Comparison of ENCODE assay signal across 9 cellular contexts in genomic region chr18:74499633-74500032, GRCh38. TPM values are rescaled to one million over a fixed set of nuclear protein-coding genes. Genes with fewer than 3 reads are reported as not detected.
DNase-seq lines count a peak whose midpoint lies in the region; ATAC-seq and TF ChIP-seq lines count a peak whose summit lies in the region.
"Had no signal": no experiment of that assay in that cellular context is flagged by ENCODE, and none has a peak within 500 bp of the region (broad histone marks: within the 10 kb centered on the region; RNA-seq: fewer than 3 reads in every experiment).

No MANE protein-coding gene starts in this region.

- peaks cover 21% of the 10 kb centered on the region for H3K79me2 ChIP-seq in neural cell (replicated peaks; ENCODE audit: insufficient read depth, low read length)

- H3K27me3 ChIP-seq in esophagus squamous epithelium (no peaks in the 10 kb centered on the region), neural cell (ENCODE audit: insufficient read depth, low read depth, low read length) (no peaks in the 10 kb centered on the region)

- peak; percentile 93 for DNase-seq in LNCaP clone FGC (ENCODE audit: low read depth)
- peak; percentile 36 for DNase-seq in activated CD8-positive, alpha-beta memory T cell treated with anti-CD3 and anti-CD28 coated beads, Interleukin-2, amount 50 U/mL, for 4 hours
- peak; percentile 27 for DNase-seq in esophagus squamous epithelium (lab: John Stamatoyannopoulos, UW)
- DNase-seq in dedifferentiated amniotic fluid mesenchymal stem cell (ENCODE audit: extremely low spot score) = no peak
- DNase-seq in DMS79 (lab: John Stamatoyannopoulos, UW) = no peak

- peak overlapping the region; percentile 89 to 98 (median 97) for H3K27ac ChIP-seq in esophagus squamous epithelium
- no peak overlapping the region for H3K27ac ChIP-seq in neural cell (ENCODE audit: low read length)
- H3K27ac ChIP-seq: SK-N-MC had no signal

- intact Hi-C loops in esophagus squamous epithelium (cut with DNase I) = no loop called here

- no peak for TF ChIP-seq EP300 in neural cell (conservative IDR thresholded peaks at IDR 0.05; ENCODE audit: poor library complexity, severe bottlenecking)

- H3K4me2 ChIP-seq in neural cell (ENCODE audit: low read length) = no peak overlapping the region

- no peaks in the 10 kb centered on the region for H3F3A ChIP-seq in neural cell (ENCODE audit: insufficient read depth, low read length, poor library complexity, severe bottlenecking)

- 13 to 28% methylated on average over 9 of the region's 9 CpGs for WGBS in esophagus squamous epithelium, 2 donors

- no peak for TF ChIP-seq CTCF in LNCaP clone FGC (IDR thresholded peaks at IDR 0.05; ENCODE audit: control insufficient read depth, extremely low read depth, insufficient read depth)
- TF ChIP-seq CTCF in esophagus squamous epithelium (IDR thresholded peaks at IDR 0.05) = no peak
- no peak for TF ChIP-seq CTCF in neural cell (IDR thresholded peaks at IDR 0.05; ENCODE audit: poor library complexity, severe bottlenecking)

- H2AFZ ChIP-seq in neural cell (ENCODE audit: low read depth, low read length) = no peak overlapping the region

- 0 out of 2 replicates have a peak overlapping the region, but pooled peaks have one; percentile 13 for H3K9ac ChIP-seq in ES-I3 (ENCODE audit: low read depth, low read length)
- no peak overlapping the region for H3K9ac ChIP-seq in neural cell (ENCODE audit: low read length)

- H4K20me1 ChIP-seq in neural cell (ENCODE audit: insufficient read depth) = no peaks in the 10 kb centered on the region

- ATAC-seq in GM21737 (IDR thresholded peaks at IDR 0.05; ENCODE audit: unreplicated experiment) = peak; percentile 29

- peak in 1 of 4 donors; percentile 23 for TF ChIP-seq POLR2A in esophagus squamous epithelium (IDR thresholded peaks at IDR 0.05)

- no peak for TF ChIP-seq RAD21 in neural cell (conservative IDR thresholded peaks at IDR 0.05)

- H3K4me3 ChIP-seq in LNCaP clone FGC (ENCODE audit: low read depth, low read length) = peak overlapping the region; percentile 56
- H3K4me3 ChIP-seq in esophagus squamous epithelium = peak overlapping the region; percentile 14 to 61 (median 29)
- H3K4me3 ChIP-seq in neural cell (ENCODE audit: low read length) = peak overlapping the region; percentile 13
- H3K4me3 ChIP-seq: SK-N-MC had no signal

- no peaks in the 10 kb centered on the region for H3K9me2 ChIP-seq in neural cell (ENCODE audit: insufficient read depth, low read length)

- H3K9me3 ChIP-seq in ES-I3 (ENCODE audit: control insufficient read depth, insufficient read depth, low read length) (no peaks in the 10 kb centered on the region), esophagus squamous epithelium (no peaks in the 10 kb centered on the region), neural cell (ENCODE audit: low read length) (no peaks in the 10 kb centered on the region)

- H3K36me3 ChIP-seq in ES-I3 (ENCODE audit: insufficient read depth, low read length) (peaks cover 20% of the 10 kb centered on the region), esophagus squamous epithelium (peaks cover 11 to 37% (median 19%) of the 10 kb centered on the region in 3 donors), neural cell (ENCODE audit: insufficient read depth, low read length) (no peaks in the 10 kb centered on the region)

- H3K4me1 ChIP-seq in ES-I3 (ENCODE audit: insufficient read depth, low read length) (peaks cover 18% of the 10 kb centered on the region), esophagus squamous epithelium (peaks cover 21 to 64% (median 27%) of the 10 kb centered on the region in 3 donors)

TF ChIP-seq in neural cell, 6 proteins besides CTCF, POLR2A, EP300 and RAD21:
- TF ChIP-seq REST (IDR thresholded peaks at IDR 0.05; ENCODE audit: borderline replicate concordance) = no peak
- no peak for TF ChIP-seq POLR2AphosphoS5 (IDR thresholded peaks at IDR 0.05)
- TF ChIP-seq SMC3 (conservative IDR thresholded peaks at IDR 0.05; ENCODE audit: poor library complexity) = no peak
- no peak for TF ChIP-seq MXI1 (conservative IDR thresholded peaks at IDR 0.05; ENCODE audit: poor library complexity, severe bottlenecking)
- no peak for TF ChIP-seq EZH2 (IDR thresholded peaks at IDR 0.05; ENCODE audit: borderline replicate concordance, insufficient read depth, low read length, poor library complexity, severe bottlenecking)
- TF ChIP-seq TAF1 (IDR thresholded peaks at IDR 0.05; ENCODE audit: low read depth) = no peak

RNA-seq across cellular contexts. Expression of gene CNDP2, which starts 3.5 kb away (rescaled TPM):
- total RNA-seq in esophagus squamous epithelium = 100 to 1,000 TPM in 2 of 4 donors, 10 to 100 TPM in 2; 66.6 to 136 (median 87.9) TPM
- polyA plus RNA-seq in neural cell = 29.0 and 35.7 TPM in 2 replicates
- 35.5 and 49.2 TPM in 2 replicates for polyA minus RNA-seq in neural cell

RNA-seq across cellular contexts. Expression of gene CNDP1, which starts 34.7 kb away (rescaled TPM):
- total RNA-seq in esophagus squamous epithelium = not detected
- 0.38 and 2.1 TPM in 2 replicates for polyA plus RNA-seq in neural cell
- polyA minus RNA-seq in neural cell = 0.24 and 2.7 TPM in 2 replicates

RNA-seq across cellular contexts. Expression of gene DIPK1C, which starts 42.5 kb away (rescaled TPM):
- total RNA-seq in esophagus squamous epithelium = not detected
- not detected in 2 replicates for polyA plus RNA-seq in neural cell
- polyA minus RNA-seq in neural cell = not detected in 2 replicates

Comparison
In these comparisons a context has a peak if more than half of its experiments do, and no peak if none do; other contexts are left out.
1. DNase-seq: peak in LNCaP clone FGC (single experiment), activated CD8-positive, alpha-beta memory T cell treated with anti-CD3 and anti-CD28 coated beads, Interleukin-2, amount 50 U/mL, for 4 hours (single experiment) and esophagus squamous epithelium (single experiment); none in dedifferentiated amniotic fluid mesenchymal stem cell (single experiment) and DMS79 (single experiment).
2. Peak in every context shown above with its lines, with median percentiles within 50 percentile points of each other: H3K4me3 ChIP-seq.